Comparison of ENCODE assay signal across 9 cellular contexts in genomic region chr1:10511494-10511885, GRCh38. TPM values are rescaled to one million over a fixed set of nuclear protein-coding genes. Genes with fewer than 3 reads are reported as not detected.
DNase-seq lines count a peak whose midpoint lies in the region; ATAC-seq and TF ChIP-seq lines count a peak whose summit lies in the region.
"Had no signal": no experiment of that assay in that cellular context is flagged by ENCODE, and none has a peak within 500 bp of the region (broad histone marks: within the 10 kb centered on the region; RNA-seq: fewer than 3 reads in every experiment).

No MANE protein-coding gene starts in this region.

- H3K9me3 ChIP-seq in right lobe of liver (no peaks in the 10 kb centered on the region), uterus (no peaks in the 10 kb centered on the region)

- peaks cover 4% of the 10 kb centered on the region for H3K36me3 Mint-ChIP-seq in activated naive CD4-positive, alpha-beta T cell treated with anti-CD3 and anti-CD28 coated beads, Interleukin-2, amount 50 U/mL, for 24 hours
- peaks cover 19% of the 10 kb centered on the region for H3K36me3 Mint-ChIP-seq in activated CD8-positive, alpha-beta T cell treated with anti-CD3 and anti-CD28 coated beads, Interleukin-2, amount 10 ng/mL, durations not matched to agents 7 days and 5 days (ENCODE audit: low read depth)
- H3K36me3 Mint-ChIP-seq: brain had no signal

- H3K4me3 Mint-ChIP-seq in activated naive CD4-positive, alpha-beta T cell treated with anti-CD3 and anti-CD28 coated beads, Interleukin-2, amount 50 U/mL, for 24 hours: peak overlapping the region; percentile 53
- peak overlapping the region; percentile 66 for H3K4me3 Mint-ChIP-seq in activated CD8-positive, alpha-beta T cell treated with anti-CD3 and anti-CD28 coated beads, Interleukin-2, amount 10 ng/mL, durations not matched to agents 7 days and 5 days

- CTCF ChIA-PET in activated CD8-positive, alpha-beta T cell treated with anti-CD3 and anti-CD28 coated beads, Interleukin-2, amount 10 ng/mL, durations not matched to agents 7 days and 5 days (lab: Charles Lee): interaction anchor here (0.6 to 10.7 kb wide), 5 partner anchors 8 to 29 kb away, joined by 3 to 228 read pairs (median 3); no protein-coding TSS in a partner anchor

- peak overlapping the region; percentile 73 for H3K27ac Mint-ChIP-seq in activated naive CD4-positive, alpha-beta T cell treated with anti-CD3 and anti-CD28 coated beads, Interleukin-2, amount 50 U/mL, for 24 hours
- H3K27ac Mint-ChIP-seq in activated CD8-positive, alpha-beta T cell treated with anti-CD3 and anti-CD28 coated beads, Interleukin-2, amount 10 ng/mL, durations not matched to agents 7 days and 5 days: peak overlapping the region; percentile 94

- H3K27ac ChIP-seq in right lobe of liver (peak overlapping the region; percentile 5 to 40 (median 19)), uterus (peak overlapping the region; percentile 15 to 27)

- H3K4me1 ChIP-seq in right lobe of liver (peaks cover 0 to 76% (median 27%) of the 10 kb centered on the region in 4 donors), uterus (peaks cover 0 to 8% of the 10 kb centered on the region in 2 donors)

- intact Hi-C loops in right lobe of liver (cut with DNase I): loop anchor here in 1 of 2 donors (5.0 kb wide), 1 partner anchor 356 kb away; no protein-coding TSS in a partner anchor
- intact Hi-C loops in uterus (cut with DNase I; ENCODE audit: low total_unique reads): no loop called here

- H3K4me3 ChIP-seq in right lobe of liver: no peak overlapping the region
- H3K4me3 ChIP-seq in uterus: no peak overlapping the region

- no peak for ATAC-seq in activated CD8-positive, alpha-beta T cell treated with anti-CD3 and anti-CD28 coated beads, Interleukin-2, amount 10 ng/mL, durations not matched to agents 7 days and 5 days
- ATAC-seq in right lobe of liver (no peak), HG02938 (IDR thresholded peaks at IDR 0.05; ENCODE audit: unreplicated experiment) (no peak), GM19397 (IDR thresholded peaks at IDR 0.05; ENCODE audit: unreplicated experiment) (no peak), GM21423 (IDR thresholded peaks at IDR 0.05; ENCODE audit: unreplicated experiment) (no peak)

- H3K9me3 Mint-ChIP-seq in activated naive CD4-positive, alpha-beta T cell treated with anti-CD3 and anti-CD28 coated beads, Interleukin-2, amount 50 U/mL, for 24 hours: no peaks in the 10 kb centered on the region
- no peaks in the 10 kb centered on the region for H3K9me3 Mint-ChIP-seq in activated CD8-positive, alpha-beta T cell treated with anti-CD3 and anti-CD28 coated beads, Interleukin-2, amount 10 ng/mL, durations not matched to agents 7 days and 5 days (ENCODE audit: insufficient read depth)
- H3K9me3 Mint-ChIP-seq: brain had no signal

- WGBS in right lobe of liver (ENCODE audit: insufficient coverage, low coverage, low lambda C conversion rate, missing lambda C conversion rate): no CpG with 5 or more reads among the region's 3 CpGs

- H3K27me3 ChIP-seq in right lobe of liver (no peaks in the 10 kb centered on the region), uterus (no peaks in the 10 kb centered on the region)

- no peak for DNase-seq in activated naive CD4-positive, alpha-beta T cell (lab: John Stamatoyannopoulos, UW)
- no peak for DNase-seq in activated CD8-positive, alpha-beta T cell treated with anti-CD3 and anti-CD28 coated beads, Interleukin-2, amount 10 ng/mL, durations not matched to agents 7 days and 5 days
- peak in 1 of 3 donors; percentile 31 for DNase-seq in right lobe of liver
- DNase-seq in uterus: no peak

- POLR2A ChIA-PET in activated CD8-positive, alpha-beta T cell treated with anti-CD3 and anti-CD28 coated beads, Interleukin-2, amount 10 ng/mL, durations not matched to agents 7 days and 5 days (lab: Charles Lee): interaction anchor here (0.6 to 1.5 kb wide), 5 partner anchors 9 to 1396 kb away, joined by 3 to 10 read pairs (median 4); partner anchors contain the start of gene CENPS

- TF ChIP-seq POLR2A in right lobe of liver (IDR thresholded peaks at IDR 0.05) (no peak), uterus (IDR thresholded peaks at IDR 0.05) (no peak)

- no peaks in the 10 kb centered on the region for H3K36me3 ChIP-seq in right lobe of liver
- H3K36me3 ChIP-seq in uterus: no peaks in the 10 kb centered on the region

- no peak for TF ChIP-seq CTCF in right lobe of liver (IDR thresholded peaks at IDR 0.05)
- TF ChIP-seq CTCF in uterus (IDR thresholded peaks at IDR 0.05): no peak

- H3K4me1 Mint-ChIP-seq in activated naive CD4-positive, alpha-beta T cell treated with anti-CD3 and anti-CD28 coated beads, Interleukin-2, amount 50 U/mL, for 24 hours: peaks cover 85% of the 10 kb centered on the region
- H3K4me1 Mint-ChIP-seq in activated CD8-positive, alpha-beta T cell treated with anti-CD3 and anti-CD28 coated beads, Interleukin-2, amount 10 ng/mL, durations not matched to agents 7 days and 5 days (ENCODE audit: low read depth): peaks cover 86% of the 10 kb centered on the region

- no peaks in the 10 kb centered on the region for H3K27me3 Mint-ChIP-seq in activated naive CD4-positive, alpha-beta T cell treated with anti-CD3 and anti-CD28 coated beads, Interleukin-2, amount 50 U/mL, for 24 hours
- H3K27me3 Mint-ChIP-seq in activated CD8-positive, alpha-beta T cell treated with anti-CD3 and anti-CD28 coated beads, Interleukin-2, amount 10 ng/mL, durations not matched to agents 7 days and 5 days (ENCODE audit: low read depth): no peaks in the 10 kb centered on the region

RNA-seq across cellular contexts. Expression of gene PEX14, which starts 36.7 kb away (rescaled TPM):
- 10 to 100 TPM; 17.7 to 19.1 TPM for total RNA-seq in activated CD8-positive, alpha-beta T cell treated with anti-CD3 and anti-CD28 coated beads, Interleukin-2, amount 10 ng/mL, durations not matched to agents 7 days and 5 days
- total RNA-seq in right lobe of liver (10 to 100 TPM; 10.5 to 26.5 (median 16.5) TPM), uterus (10 to 100 TPM in 1 of 4 donors, 1 to 10 TPM in 3; 2.0 to 21.9 (median 5.3) TPM)

RNA-seq across cellular contexts. Expression of gene DFFA, which starts 39.2 kb away (rescaled TPM):
- 10 to 100 TPM; 38.7 to 39.5 TPM for total RNA-seq in activated CD8-positive, alpha-beta T cell treated with anti-CD3 and anti-CD28 coated beads, Interleukin-2, amount 10 ng/mL, durations not matched to agents 7 days and 5 days
- 10 to 100 TPM; 14.1 to 24.8 (median 16.9) TPM for total RNA-seq in right lobe of liver
- 10 to 100 TPM in 3 of 4 donors, 1 to 10 TPM in 1; 5.1 to 41.6 (median 25.7) TPM for total RNA-seq in uterus
